Comparison of ENCODE assay signal across 15 cellular contexts in genomic region chr2:191266201-191266600, GRCh38. TPM values are rescaled to one million over a fixed set of nuclear protein-coding genes. Genes with fewer than 3 reads are reported as not detected.
DNase-seq lines count a peak whose midpoint lies in the region; ATAC-seq and TF ChIP-seq lines count a peak whose summit lies in the region.
"Had no signal": no experiment of that assay in that cellular context is flagged by ENCODE, and none has a peak within 500 bp of the region (broad histone marks: within the 10 kb centered on the region; RNA-seq: fewer than 3 reads in every experiment).

No MANE protein-coding gene starts in this region.

- H3K9me3 Mint-ChIP-seq in Caco-2 (ENCODE audit: unreplicated experiment): no peaks in the 10 kb centered on the region
- H3K9me3 Mint-ChIP-seq: CD4-positive, alpha-beta T cell; dendritic cell treated with granulocyte-macrophage colony-stimulating factor and Interleukin-4, amounts not matched to agents 40 ng/mL and 50 ng/mL, for 4 days had no signal

- H3F3A ChIP-seq in GM23248 (ENCODE audit: insufficient read depth): peaks cover 54% of the 10 kb centered on the region

- no peaks in the 10 kb centered on the region for H3K9me2 ChIP-seq in GM23248 (ENCODE audit: insufficient read depth)

- in situ Hi-C loops in GM23248 (cut with MboI): no loop called here
- in situ Hi-C loops in brain microvascular endothelial cell (cut with HindIII; ENCODE audit: low pct_ligation_motif_present, low sequenced_read_pairs): no loop called here

- BruUV-seq in Caco-2 (replicated peaks; lab: Mats Ljungman, UMichigan): no TSS peak

- no peaks in the 10 kb centered on the region for H3K27me3 Mint-ChIP-seq in Caco-2 (ENCODE audit: insufficient read depth, unreplicated experiment)
- H3K27me3 Mint-ChIP-seq: CD4-positive, alpha-beta T cell; dendritic cell treated with granulocyte-macrophage colony-stimulating factor and Interleukin-4, amounts not matched to agents 40 ng/mL and 50 ng/mL, for 4 days had no signal

- no peaks in the 10 kb centered on the region for H3K36me3 Mint-ChIP-seq in Caco-2 (ENCODE audit: insufficient read depth, unreplicated experiment)
- H3K36me3 Mint-ChIP-seq: activated naive CD8-positive, alpha-beta T cell treated with anti-CD3 and anti-CD28 coated beads, Interleukin-2, amount 10 ng/mL, durations not matched to agents 7 days and 5 days had no signal

- H3K27ac Mint-ChIP-seq in Caco-2 (ENCODE audit: unreplicated experiment): no peak overlapping the region
- H3K27ac Mint-ChIP-seq: activated naive CD8-positive, alpha-beta T cell treated with anti-CD3 and anti-CD28 coated beads, Interleukin-2, amount 10 ng/mL, durations not matched to agents 7 days and 5 days; CD4-positive, alpha-beta T cell; dendritic cell treated with granulocyte-macrophage colony-stimulating factor and Interleukin-4, amounts not matched to agents 40 ng/mL and 50 ng/mL, for 4 days had no signal

- peak; percentile 54 for DNase-seq in GM23248
- no peak for DNase-seq in brain microvascular endothelial cell
- DNase-seq in lower lobe of right lung: no peak
- no peak for DNase-seq in thoracic aorta (ENCODE audit: low spot score)
- no peak for DNase-seq in cortex of kidney (lab: John Stamatoyannopoulos, UW)
- no peak for DNase-seq in posterior vena cava (ENCODE audit: low spot score)
- DNase-seq in Caco-2: no peak
- DNase-seq: activated naive CD8-positive, alpha-beta T cell treated with anti-CD3 and anti-CD28 coated beads, Interleukin-2, amount 10 ng/mL, durations not matched to agents 7 days and 5 days; CD4-positive, alpha-beta T cell; esophagus squamous epithelium; nucleus accumbens; SW 1271; WERI-Rb-1 had no signal

- TF ChIP-seq CTCF in brain microvascular endothelial cell (IDR thresholded peaks at IDR 0.05; ENCODE audit: low read depth, low read length, missing control alignments): no peak
- TF ChIP-seq CTCF in lower lobe of right lung (IDR thresholded peaks at IDR 0.05): no peak
- TF ChIP-seq CTCF in thoracic aorta (IDR thresholded peaks at IDR 0.05): no peak
- no peak for TF ChIP-seq CTCF in Caco-2 (IDR thresholded peaks at IDR 0.05; ENCODE audit: insufficient read depth in 1 of 2, low read depth in 1 of 2, low read length in 1 of 2, severe bottlenecking in 1 of 2, unreplicated experiment in 1 of 2)

- H4K20me1 ChIP-seq in GM23248 (ENCODE audit: insufficient read depth): no peaks in the 10 kb centered on the region; the same call in 1 of the 2 replicates

- ATAC-seq in lower lobe of right lung (no peak), thoracic aorta (ENCODE audit: insufficient number of reproducible peaks, low FRiP score, low read depth) (no peak)

- H3K4me2 ChIP-seq in GM23248 (ENCODE audit: unreplicated experiment): peak overlapping the region; percentile 64

- CTCF ChIA-PET in Caco-2 (lab: Charles Lee): no interaction called here

- 33 to 35% methylated on average over 2 of the region's 2 CpGs for WGBS in GM23248 (ENCODE audit: low coverage in 1 of 2, low lambda C conversion rate in 2 of 2, missing lambda C conversion rate in 2 of 2), 2 experiments

- H2AFZ ChIP-seq in GM23248: no peak overlapping the region

- peaks cover 11% of the 10 kb centered on the region for H3K4me1 Mint-ChIP-seq in Caco-2 (ENCODE audit: low read depth, unreplicated experiment)
- H3K4me1 Mint-ChIP-seq: activated naive CD8-positive, alpha-beta T cell treated with anti-CD3 and anti-CD28 coated beads, Interleukin-2, amount 10 ng/mL, durations not matched to agents 7 days and 5 days had no signal

- peak overlapping the region; percentile 45 for H3K4me3 ChIP-seq in GM23248
- H3K4me3 ChIP-seq in brain microvascular endothelial cell (ENCODE audit: low read depth, low read length): no peak overlapping the region
- H3K4me3 ChIP-seq in lower lobe of right lung: no peak overlapping the region
- H3K4me3 ChIP-seq in thoracic aorta: peak overlapping the region; percentile 50
- H3K4me3 ChIP-seq in Caco-2 (ENCODE audit: low read depth, low read length): no peak overlapping the region

- intact Hi-C loops in lower lobe of right lung (cut with DNase I) (no loop called here), posterior vena cava (cut with DNase I) (no loop called here), Caco-2 (cut with micrococcal nuclease; ENCODE audit: unreplicated experiment) (no loop called here)

- POLR2A ChIA-PET in Caco-2 (lab: Charles Lee): no interaction called here

- H3K9ac ChIP-seq in GM23248: peak overlapping the region; percentile 42

- H3K9me3 ChIP-seq in GM23248 (ENCODE audit: low read depth): no peaks in the 10 kb centered on the region
- no peaks in the 10 kb centered on the region for H3K9me3 ChIP-seq in lower lobe of right lung
- no peaks in the 10 kb centered on the region for H3K9me3 ChIP-seq in thoracic aorta
- H3K9me3 ChIP-seq in Caco-2: no peaks in the 10 kb centered on the region
- H3K9me3 ChIP-seq: esophagus squamous epithelium, tibial nerve had no signal

- H3K27ac ChIP-seq in GM23248 (peak overlapping the region; percentile 84), brain microvascular endothelial cell (peak overlapping the region; percentile 71), lower lobe of right lung (peak overlapping the region; percentile 34), thoracic aorta (peak overlapping the region; percentile 78 to 89)
- H3K27ac ChIP-seq: WERI-Rb-1 had no signal

- H3K36me3 ChIP-seq in GM23248 (ENCODE audit: low read depth): no peaks in the 10 kb centered on the region
- H3K36me3 ChIP-seq in brain microvascular endothelial cell (replicated peaks): no peaks in the 10 kb centered on the region
- H3K36me3 ChIP-seq in lower lobe of right lung: no peaks in the 10 kb centered on the region
- no peaks in the 10 kb centered on the region for H3K36me3 ChIP-seq in thoracic aorta
- H3K36me3 ChIP-seq in Caco-2 (ENCODE audit: control insufficient read depth, insufficient read depth, low read length): no peaks in the 10 kb centered on the region
- H3K36me3 ChIP-seq: esophagus squamous epithelium, tibial nerve, WERI-Rb-1 had no signal

- H3K27me3 ChIP-seq in GM23248 (replicated peaks; ENCODE audit: insufficient read depth): no peaks in the 10 kb centered on the region
- no peaks in the 10 kb centered on the region for H3K27me3 ChIP-seq in brain microvascular endothelial cell (replicated peaks)
- H3K27me3 ChIP-seq in lower lobe of right lung (ENCODE audit: low read depth): no peaks in the 10 kb centered on the region
- H3K27me3 ChIP-seq in thoracic aorta (replicated peaks; ENCODE audit: insufficient read depth): no peaks in the 10 kb centered on the region
- H3K27me3 ChIP-seq in Caco-2 (replicated peaks; ENCODE audit: control insufficient read depth, insufficient read depth, low read length): no peaks in the 10 kb centered on the region
- H3K27me3 ChIP-seq: esophagus squamous epithelium, tibial nerve had no signal

- peaks cover 63% of the 10 kb centered on the region for H3K4me1 ChIP-seq in GM23248 (ENCODE audit: insufficient read depth)
- H3K4me1 ChIP-seq in lower lobe of right lung: peaks cover 48% of the 10 kb centered on the region
- peaks cover 43 to 62% of the 10 kb centered on the region in 2 donors for H3K4me1 ChIP-seq in thoracic aorta (ENCODE audit: control insufficient read depth in 1 of 2, low read depth in 2 of 2)
- H3K4me1 ChIP-seq in Caco-2: no peaks in the 10 kb centered on the region

- peaks cover 88% of the 10 kb centered on the region for H3K79me2 ChIP-seq in GM23248 (ENCODE audit: insufficient read depth)

- no peak overlapping the region for H3K4me3 Mint-ChIP-seq in Caco-2 (ENCODE audit: unreplicated experiment)
- H3K4me3 Mint-ChIP-seq: activated naive CD8-positive, alpha-beta T cell treated with anti-CD3 and anti-CD28 coated beads, Interleukin-2, amount 10 ng/mL, durations not matched to agents 7 days and 5 days; CD4-positive, alpha-beta T cell; dendritic cell treated with granulocyte-macrophage colony-stimulating factor and Interleukin-4, amounts not matched to agents 40 ng/mL and 50 ng/mL, for 4 days had no signal

RNA-seq across cellular contexts. Expression of gene MYO1B, which starts 21.0 kb away (rescaled TPM):
- total RNA-seq in GM23248 (2014; rRNA removed; shearing (Covaris generic)): 197 and 211 TPM in 2 replicates
- polyA plus RNA-seq in GM23248 (2016; fragmentation: Nextera tagmentation; extraction: Ambion mirVana): 120 and 126 TPM in 2 replicates
- total RNA-seq in lower lobe of right lung: 123 TPM
- 10 to 100 TPM; 74.7 to 79.4 TPM for total RNA-seq in thoracic aorta
- total RNA-seq in posterior vena cava: 10 to 100 TPM; 29.8 to 30.0 TPM
- total RNA-seq in Caco-2 (2022): 80.3 and 83.4 TPM in 2 replicates

Comparison
In these comparisons a context has a peak if more than half of its experiments do, and no peak if none do; other contexts are left out.
1. H3K27ac ChIP-seq: peak in every context shown above with its lines; median percentile 84 in GM23248; 84 in thoracic aorta; 71 in brain microvascular endothelial cell; 34 in lower lobe of right lung.
2. H3K4me3 ChIP-seq: peak in GM23248 (single experiment) and thoracic aorta (single experiment); none in brain microvascular endothelial cell (single experiment), lower lobe of right lung (single experiment) and Caco-2 (single experiment).